24 cellular contexts compared by ENCODE assay signal in genomic region chr15:98513428-98513991, GRCh38.
"Had no signal": no experiment of that assay in that cellular context is flagged by ENCODE, and none has a peak within 500 bp of the region (broad histone marks: within the 10 kb centered on the region; RNA-seq: fewer than 3 reads in every experiment).

No MANE protein-coding gene starts in this region.

- H3K27me3 Mint-ChIP-seq: activated naive CD8-positive, alpha-beta T cell had no signal

- H3K4me3 ChIP-seq: adrenal gland, ascending aorta, esophagus squamous epithelium, sigmoid colon, thoracic aorta, upper lobe of left lung had no signal

- H3K4me3 Mint-ChIP-seq: activated naive CD8-positive, alpha-beta T cell; activated T-cell treated with anti-CD3 and anti-CD28 coated beads, Interleukin-2, amount 50 U/mL, for 4 hours; naive B cell; neural crest cell; T-helper 17 cell had no signal

- H3K9me3 Mint-ChIP-seq: activated T-cell treated with anti-CD3 and anti-CD28 coated beads, Interleukin-2, amount 50 U/mL, for 4 hours; activated T-helper 2 cell treated with anti-CD3 and anti-CD28 coated beads, Interferon-gamma antibody, Interleukin-2, Interleukin-4, amounts not matched to agents 10 μg/mL and 5 μg/mL and 100 μg/mL, durations not matched to agents 14 hours and 24 hours and 36 hours had no signal

- H3K9me3 ChIP-seq: adrenal gland, ascending aorta, esophagus squamous epithelium, sigmoid colon, thoracic aorta, upper lobe of left lung had no signal

- H3K27ac ChIP-seq: adrenal gland, ascending aorta, esophagus squamous epithelium, sigmoid colon, thoracic aorta, upper lobe of left lung had no signal

- H3K4me1 ChIP-seq: adrenal gland, ascending aorta, esophagus squamous epithelium, sigmoid colon, upper lobe of left lung had no signal

- H3K36me3 ChIP-seq: adrenal gland, ascending aorta, esophagus squamous epithelium, sigmoid colon, thoracic aorta, upper lobe of left lung had no signal

- DNase-seq: activated CD4-positive, alpha-beta T cell treated with anti-CD3 and anti-CD28 coated beads for 4 hours; activated CD4-positive, alpha-beta T cell treated with anti-CD3 and anti-CD28 coated beads, Interleukin-2, amount 50 U/mL, for 48 hours; activated CD4-positive, CD25-positive, alpha-beta regulatory T cell; activated CD8-positive, alpha-beta memory T cell treated with anti-CD3 and anti-CD28 coated beads, Interleukin-2, amount 50 U/mL, for 48 hours; activated naive CD4-positive, alpha-beta T cell; activated T-cell treated with anti-CD3 and anti-CD28 coated beads, Interleukin-2, amount 50 U/mL, for 4 hours; adrenal gland; central memory CD4-positive, alpha-beta T cell; dermis blood vessel endothelial cell; effector memory CD4-positive, alpha-beta T cell; esophagus squamous epithelium; mesendoderm; naive B cell; occipital lobe; sigmoid colon; stimulated activated CD4-positive, alpha-beta T cell treated with anti-CD3 and anti-CD28 coated beads, Interleukin-2, amount 100 ng/mL, for 48 hours; stimulated activated naive CD4-positive, alpha-beta T cell; T-helper 17 cell; upper lobe of left lung had no signal

- H3K27ac Mint-ChIP-seq: activated naive CD8-positive, alpha-beta T cell; activated T-helper 2 cell treated with anti-CD3 and anti-CD28 coated beads, Interferon-gamma antibody, Interleukin-2, Interleukin-4, amounts not matched to agents 10 μg/mL and 5 μg/mL and 100 μg/mL, durations not matched to agents 14 hours and 24 hours and 36 hours; naive B cell; T-helper 17 cell had no signal

- ATAC-seq: activated T-cell treated with anti-CD3 and anti-CD28 coated beads, Interleukin-2, amount 50 U/mL, for 4 hours; T-helper 17 cell had no signal

- H3K27me3 ChIP-seq: adrenal gland, ascending aorta, esophagus squamous epithelium, sigmoid colon, upper lobe of left lung had no signal

- H3K4me1 Mint-ChIP-seq: naive B cell, neural crest cell, T-helper 17 cell had no signal

- H3K36me3 Mint-ChIP-seq: activated naive CD8-positive, alpha-beta T cell; naive B cell had no signal
